Comparison of ENCODE assay signal across 32 cellular contexts in genomic region chr11:44402466-44403075, GRCh38.
"Had no signal": no experiment of that assay in that cellular context is flagged by ENCODE, and none has a peak within 500 bp of the region (broad histone marks: within the 10 kb centered on the region; RNA-seq: fewer than 3 reads in every experiment).

No MANE protein-coding gene starts in this region.

- H3K4me3 ChIP-seq: esophagus muscularis mucosa, gastrocnemius medialis, heart left ventricle had no signal

- H3K27me3 ChIP-seq: heart left ventricle had no signal

- H3K4me1 ChIP-seq: esophagus muscularis mucosa, foreskin keratinocyte, gastrocnemius medialis, heart left ventricle had no signal

- H3K27ac ChIP-seq: brain microvascular endothelial cell, esophagus muscularis mucosa, foreskin keratinocyte, gastrocnemius medialis, heart left ventricle, WERI-Rb-1 had no signal

- H3K4me1 Mint-ChIP-seq: activated CD8-positive, alpha-beta memory T cell treated with anti-CD3 and anti-CD28 coated beads, Interleukin-2, amount 10 ng/mL, durations not matched to agents 7 days and 5 days; activated T-helper 17 cell treated with anti-CD3 and anti-CD28 coated beads, Interleukin-2, amount 50 U/mL, for 72 hours; T-cell had no signal

- H3K36me3 Mint-ChIP-seq: activated CD4-positive, alpha-beta memory T cell treated with anti-CD3 and anti-CD28 coated beads for 36 hours; activated CD8-positive, alpha-beta memory T cell treated with anti-CD3 and anti-CD28 coated beads, Interleukin-2, amount 10 ng/mL, durations not matched to agents 7 days and 5 days; activated naive CD8-positive, alpha-beta T cell; T-cell had no signal

- H3K9me3 Mint-ChIP-seq: activated B cell treated with CpG ODN at 0.5 μM for 24 hours; activated CD4-positive, alpha-beta memory T cell treated with anti-CD3 and anti-CD28 coated beads for 36 hours; activated T-cell treated with anti-CD3 and anti-CD28 coated beads, Interleukin-2, amount 50 U/mL, for 4 hours; activated T-helper 17 cell treated with anti-CD3 and anti-CD28 coated beads, Interleukin-2, amount 50 U/mL, for 72 hours; effector memory CD8-positive, alpha-beta T cell; T-cell; T-helper 1 cell treated with Interleukin-12 subunit alpha and Interleukin-12 subunit beta and Interleukin-4 antibody, amounts not matched to agents 30 μg/mL and 1 μg/mL, for 36 hours had no signal

- H3K36me3 ChIP-seq: brain microvascular endothelial cell, esophagus muscularis mucosa, gastrocnemius medialis, heart left ventricle, WERI-Rb-1 had no signal

- DNase-seq: activated B cell treated with CpG ODN at 0.5 μM for 24 hours; activated CD4-positive, alpha-beta memory T cell treated with anti-CD3 and anti-CD28 coated beads for 36 hours; activated CD4-positive, alpha-beta T cell treated with anti-CD3 and anti-CD28 coated beads for 48 hours; activated CD4-positive, alpha-beta T cell treated with anti-CD3 and anti-CD28 coated beads, Interleukin-2, amount 50 U/mL, for 1 hour; activated CD8-positive, alpha-beta memory T cell treated with anti-CD3 and anti-CD28 coated beads, Interleukin-2, amount 10 ng/mL, durations not matched to agents 7 days and 5 days; activated CD8-positive, alpha-beta T cell treated with anti-CD3 and anti-CD28 coated beads, Interleukin-2, amount 10 ng/mL, durations not matched to agents 7 days and 5 days; activated effector memory CD4-positive, alpha-beta T cell treated with Interleukin-2 at 50 U/mL for 16 hours; activated gamma-delta T cell treated with Interleukin-2 at 50 U/mL for 16 hours; activated naive CD4-positive, alpha-beta T cell treated with anti-CD3 and anti-CD28 coated beads, Interleukin-2, amount 50 U/mL, for 16 hours; activated naive CD4-positive, alpha-beta T cell treated with Interleukin-2 at 50 U/mL for 16 hours; activated T-cell treated with anti-CD3 and anti-CD28 coated beads, Interleukin-2, amount 50 U/mL, for 4 hours; amniotic stem cell; anterior cingulate cortex; brain microvascular endothelial cell; caudate nucleus; cortex of kidney; dermis blood vessel endothelial cell; effector CD4-positive, alpha-beta T cell; effector memory CD8-positive, alpha-beta T cell; erythroblast; foreskin keratinocyte; gastrocnemius medialis; glutamatergic neuron; heart left ventricle; T-cell; T1000; WERI-Rb-1 had no signal

- H3K9me3 ChIP-seq: esophagus muscularis mucosa, gastrocnemius medialis, heart left ventricle had no signal

- H3K27ac Mint-ChIP-seq: activated B cell treated with CpG ODN at 0.5 μM for 24 hours; activated CD4-positive, alpha-beta memory T cell treated with anti-CD3 and anti-CD28 coated beads for 36 hours; activated CD8-positive, alpha-beta memory T cell treated with anti-CD3 and anti-CD28 coated beads, Interleukin-2, amount 10 ng/mL, durations not matched to agents 7 days and 5 days; activated CD8-positive, alpha-beta T cell treated with anti-CD3 and anti-CD28 coated beads, Interleukin-2, amount 10 ng/mL, durations not matched to agents 7 days and 5 days; activated naive CD8-positive, alpha-beta T cell; activated T-helper 17 cell treated with anti-CD3 and anti-CD28 coated beads, Interleukin-2, amount 50 U/mL, for 72 hours; effector memory CD8-positive, alpha-beta T cell; T-cell; T-helper 1 cell treated with Interleukin-12 subunit alpha and Interleukin-12 subunit beta and Interleukin-4 antibody, amounts not matched to agents 30 μg/mL and 1 μg/mL, for 36 hours had no signal

- H3K4me3 Mint-ChIP-seq: activated B cell treated with CpG ODN at 0.5 μM for 24 hours; activated CD4-positive, alpha-beta memory T cell treated with anti-CD3 and anti-CD28 coated beads for 36 hours; activated CD8-positive, alpha-beta memory T cell treated with anti-CD3 and anti-CD28 coated beads, Interleukin-2, amount 10 ng/mL, durations not matched to agents 7 days and 5 days; activated CD8-positive, alpha-beta T cell treated with anti-CD3 and anti-CD28 coated beads, Interleukin-2, amount 10 ng/mL, durations not matched to agents 7 days and 5 days; activated naive CD8-positive, alpha-beta T cell; activated T-cell treated with anti-CD3 and anti-CD28 coated beads, Interleukin-2, amount 50 U/mL, for 4 hours; activated T-helper 17 cell treated with anti-CD3 and anti-CD28 coated beads, Interleukin-2, amount 50 U/mL, for 72 hours; effector memory CD8-positive, alpha-beta T cell; T-cell; T-helper 1 cell treated with Interleukin-12 subunit alpha and Interleukin-12 subunit beta and Interleukin-4 antibody, amounts not matched to agents 30 μg/mL and 1 μg/mL, for 36 hours had no signal

- ATAC-seq: activated CD4-positive, CD25-positive, alpha-beta regulatory T cell treated with anti-CD3 and anti-CD28 coated beads, Interleukin-2, amount 50 U/mL, for 24 hours; activated CD8-positive, alpha-beta memory T cell treated with anti-CD3 and anti-CD28 coated beads, Interleukin-2, amount 10 ng/mL, durations not matched to agents 7 days and 5 days; activated CD8-positive, alpha-beta T cell treated with anti-CD3 and anti-CD28 coated beads, Interleukin-2, amount 10 ng/mL, durations not matched to agents 7 days and 5 days; activated T-cell treated with anti-CD3 and anti-CD28 coated beads, Interleukin-2, amount 50 U/mL, for 4 hours; activated T-helper 17 cell treated with anti-CD3 and anti-CD28 coated beads, Interleukin-2, amount 50 U/mL, for 72 hours; effector memory CD8-positive, alpha-beta T cell; foreskin keratinocyte; gastrocnemius medialis; heart left ventricle; T-cell had no signal
